ENCODE assay signal across 8 cellular contexts in the genomic region with DNA sequence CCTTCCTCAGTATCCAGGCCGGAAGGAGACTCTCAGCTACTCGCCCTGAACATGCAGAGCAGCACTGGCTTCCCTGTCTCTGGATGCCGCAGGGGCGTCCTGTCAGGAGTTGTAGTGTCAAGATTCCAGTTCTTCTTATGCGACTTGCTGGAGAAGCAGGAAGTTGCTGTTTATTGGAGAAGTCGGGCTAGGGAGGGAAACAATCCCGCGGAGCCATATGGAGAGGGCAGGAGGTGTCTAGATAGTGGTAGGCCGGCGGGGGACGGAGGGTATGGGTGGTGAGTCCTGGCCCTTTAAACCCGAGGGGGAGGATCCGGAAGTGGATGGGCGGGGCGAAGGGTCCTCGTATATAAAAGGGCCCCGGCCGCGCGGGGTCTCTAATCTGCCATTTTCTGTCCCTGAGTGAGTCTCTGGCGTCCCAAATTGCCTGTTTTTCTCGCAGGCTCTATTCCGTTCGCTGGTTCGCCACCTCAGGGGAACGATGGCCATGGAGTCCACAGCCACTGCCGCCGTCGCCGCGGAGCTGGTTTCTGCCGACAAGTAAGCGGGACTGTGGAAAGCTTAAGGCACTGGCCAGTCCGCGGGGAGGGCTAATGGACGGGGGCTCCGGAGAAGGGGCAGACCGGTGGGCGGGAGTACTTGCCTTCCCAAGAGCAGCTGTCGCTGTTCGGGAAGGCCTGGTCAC. TPM values are rescaled to one million over a fixed set of nuclear protein-coding genes. Genes with fewer than 3 reads are reported as not detected.
DNase-seq lines count a peak whose midpoint lies in the region; ATAC-seq, FAIRE-seq and TF ChIP-seq lines count a peak whose summit lies in the region.

A gene with protein sequence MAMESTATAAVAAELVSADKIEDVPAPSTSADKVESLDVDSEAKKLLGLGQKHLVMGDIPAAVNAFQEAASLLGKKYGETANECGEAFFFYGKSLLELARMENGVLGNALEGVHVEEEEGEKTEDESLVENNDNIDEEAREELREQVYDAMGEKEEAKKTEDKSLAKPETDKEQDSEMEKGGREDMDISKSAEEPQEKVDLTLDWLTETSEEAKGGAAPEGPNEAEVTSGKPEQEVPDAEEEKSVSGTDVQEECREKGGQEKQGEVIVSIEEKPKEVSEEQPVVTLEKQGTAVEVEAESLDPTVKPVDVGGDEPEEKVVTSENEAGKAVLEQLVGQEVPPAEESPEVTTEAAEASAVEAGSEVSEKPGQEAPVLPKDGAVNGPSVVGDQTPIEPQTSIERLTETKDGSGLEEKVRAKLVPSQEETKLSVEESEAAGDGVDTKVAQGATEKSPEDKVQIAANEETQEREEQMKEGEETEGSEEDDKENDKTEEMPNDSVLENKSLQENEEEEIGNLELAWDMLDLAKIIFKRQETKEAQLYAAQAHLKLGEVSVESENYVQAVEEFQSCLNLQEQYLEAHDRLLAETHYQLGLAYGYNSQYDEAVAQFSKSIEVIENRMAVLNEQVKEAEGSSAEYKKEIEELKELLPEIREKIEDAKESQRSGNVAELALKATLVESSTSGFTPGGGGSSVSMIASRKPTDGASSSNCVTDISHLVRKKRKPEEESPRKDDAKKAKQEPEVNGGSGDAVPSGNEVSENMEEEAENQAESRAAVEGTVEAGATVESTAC (plus strand): TSS at position 376 of the 685 bp plus-strand sequence. CDS start 106 bp downstream, at position 482.

- peaks cover 15% of the 10 kb centered on the region for H3K36me3 ChIP-seq in HUES48 (ENCODE audit: control insufficient read depth, insufficient read depth, low read length)
- peaks cover 13% of the 10 kb centered on the region for H3K36me3 ChIP-seq in endodermal cell (ENCODE audit: control insufficient read depth, insufficient read depth, low read length)

- H3K4me3 ChIP-seq in HUES48 (ENCODE audit: low read depth, low read length), result peak within 1 kb of the TSS; percentile 91
- H3K4me3 ChIP-seq in endodermal cell (ENCODE audit: low read length), result peak within 1 kb of the TSS; percentile 89

- ATAC-seq in GM21390 (IDR thresholded peaks at IDR 0.05; ENCODE audit: unreplicated experiment), result peak; percentile 43

- no peaks in the 10 kb centered on the region for H3K9me3 Mint-ChIP-seq in endodermal cell
- H3K9me3 Mint-ChIP-seq in mesothelial cell of epicardium, result no peaks in the 10 kb centered on the region

- H3K4me1 ChIP-seq in HUES48 (ENCODE audit: control insufficient read depth, insufficient read depth, low read length) (no peaks in the 10 kb centered on the region), endodermal cell (ENCODE audit: control insufficient read depth, insufficient read depth, low read length) (no peaks in the 10 kb centered on the region)

- H3K4me1 Mint-ChIP-seq in endodermal cell, result peaks cover 7% of the 10 kb centered on the region
- peaks cover 18% of the 10 kb centered on the region for H3K4me1 Mint-ChIP-seq in mesothelial cell of epicardium

- peak within 1 kb of the TSS; percentile 99 for H3K9ac ChIP-seq in HUES48 (ENCODE audit: low read depth, low read length)
- peak within 1 kb of the TSS; percentile 97 for H3K9ac ChIP-seq in endodermal cell (ENCODE audit: extremely low read depth, low read length, poor library complexity, severe bottlenecking)

- TF ChIP-seq CTCF in D721Med (IDR thresholded peaks at IDR 0.05; ENCODE audit: insufficient read depth, missing control alignments), result no peak
- no peak for TF ChIP-seq CTCF in endodermal cell (conservative IDR thresholded peaks at IDR 0.05)
- TF ChIP-seq CTCF in mesothelial cell of epicardium (IDR thresholded peaks at IDR 0.05; ENCODE audit: unreplicated experiment), result no peak

- no peak for FAIRE-seq in D721Med (lab: Jason Lieb, UNC)

- H3K36me3 Mint-ChIP-seq in endodermal cell (ENCODE audit: low read depth), result peaks cover 12% of the 10 kb centered on the region
- no peaks in the 10 kb centered on the region for H3K36me3 Mint-ChIP-seq in mesothelial cell of epicardium

- H3K27ac Mint-ChIP-seq in endodermal cell, result peak within 1 kb of the TSS; percentile 100
- H3K27ac Mint-ChIP-seq in mesothelial cell of epicardium, result peak within 1 kb of the TSS; percentile 98

- H3K27ac ChIP-seq in HUES48 (ENCODE audit: low read depth, low read length) (peak within 1 kb of the TSS; percentile 99), endodermal cell (ENCODE audit: low read depth, low read length) (peak within 1 kb of the TSS; percentile 99)

- peak within 1 kb of the TSS; percentile 99 for H3K4me3 Mint-ChIP-seq in endodermal cell
- peak within 1 kb of the TSS; percentile 93 for H3K4me3 Mint-ChIP-seq in mesothelial cell of epicardium

- no peaks in the 10 kb centered on the region for H3K27me3 ChIP-seq in HUES48 (ENCODE audit: control insufficient read depth, insufficient read depth, low read length)
- no peaks in the 10 kb centered on the region for H3K27me3 ChIP-seq in endodermal cell (ENCODE audit: control insufficient read depth, insufficient read depth, low read length, poor library complexity, severe bottlenecking)

- 0 to 1% methylated on average over 15 to 41 of the region's 41 CpGs for WGBS in endodermal cell (ENCODE audit: insufficient coverage in 1 of 2, insufficient read length in 1 of 2), 2 experiments

- H3K9me3 ChIP-seq in HUES48 (ENCODE audit: control insufficient read depth, insufficient read depth, low read length), result no peaks in the 10 kb centered on the region
- no peaks in the 10 kb centered on the region for H3K9me3 ChIP-seq in endodermal cell (ENCODE audit: control insufficient read depth, low read length)

- DNase-seq in D721Med (ENCODE audit: insufficient read length, low spot score) (peak; percentile 50), NOMO-1 treated with dmso at 0.1 percent for 144 hours (lab: John Stamatoyannopoulos, UW; ENCODE audit: unreplicated experiment) (peak; percentile 62), endodermal cell (peak; percentile 96), mesothelial cell of epicardium (ENCODE audit: low spot score in 2 of 2, unreplicated experiment in 2 of 2) (peak; percentile 79 to 95)
- DNase-seq in activated CD8-positive, alpha-beta memory T cell treated with anti-CD3 and anti-CD28 coated beads, Interleukin-2, amount 50 U/mL, for 1 hour (ENCODE audit: extremely low read depth), result peak; percentile 74
- peak; percentile 82 to 83 for DNase-seq in stimulated activated CD8-positive, alpha-beta memory T cell treated with anti-CD3 and anti-CD28 coated beads, Interleukin-15, amount 100 ng/mL, for 4 hours (ENCODE audit: low read depth in 2 of 2)

- H3K27me3 Mint-ChIP-seq in endodermal cell (ENCODE audit: insufficient read depth) (no peaks in the 10 kb centered on the region), mesothelial cell of epicardium (ENCODE audit: low read depth) (no peaks in the 10 kb centered on the region)

RNA-seq across cellular contexts. Expression of the gene that starts here (rescaled TPM):
- total RNA-seq in endodermal cell (100 to 1,000 TPM; 368 to 385 TPM), mesothelial cell of epicardium (164 to 185 TPM (median 170 TPM) in 3 replicates)
- 403 TPM for polyA plus RNA-seq in endodermal cell (2013, experiment 1 of 2)
- 368 TPM for polyA plus RNA-seq in endodermal cell (2013, experiment 2 of 2)

Comparison
In these comparisons a context has a peak if more than half of its experiments do, and no peak if none do; other contexts are left out.
1. Peak in every context shown above with its lines: DNase-seq, ATAC-seq, H3K4me3 ChIP-seq and H3K27ac ChIP-seq.